In genomic region chr12:117968084-117968789, GRCh38 we compare ENCODE assay signal across 8 cellular contexts. TPM values are rescaled to one million over a fixed set of nuclear protein-coding genes. Genes with fewer than 3 reads are reported as not detected.
DNase-seq lines count a peak whose midpoint lies in the region; FAIRE-seq and TF ChIP-seq lines count a peak whose summit lies in the region.

No MANE protein-coding gene starts in this region.

- peaks cover 6% of the 10 kb centered on the region; the same call in 1 of the 2 replicates for H3K9me3 ChIP-seq in OCI-LY1 (ENCODE audit: low read length)
- H3K9me3 ChIP-seq in endothelial cell of umbilical vein (replicated peaks; ENCODE audit: control insufficient read depth, insufficient read depth, low read length): no peaks in the 10 kb centered on the region

- DNase-seq in NCI-H1092 treated with DMSO at 0.1 percent for 48 hours (lab: John Stamatoyannopoulos, UW) (peak; percentile 12), NCI-H1092 (lab: John Stamatoyannopoulos, UW) (no peak), endothelial cell of umbilical vein (ENCODE audit: low read depth, low spot score) (no peak), retina (peak; percentile 66), iPS-NIHi7 (ENCODE audit: extremely low spot score) (no peak), HEK293T (ENCODE audit: extremely low spot score) (no peak), NCI-H1048 (lab: John Stamatoyannopoulos, UW) (no peak)

- no peak overlapping the region for H3K27ac ChIP-seq in OCI-LY1 (ENCODE audit: low read depth, low read length, poor library complexity, severe bottlenecking)
- no peak overlapping the region for H3K27ac ChIP-seq in endothelial cell of umbilical vein (ENCODE audit: insufficient read depth, low read depth, low read length)

- intact Hi-C loops in endothelial cell of umbilical vein (cut with micrococcal nuclease): no loop called here

- H3F3A ChIP-seq in OCI-LY1 (ENCODE audit: insufficient read depth, low read length): no peaks in the 10 kb centered on the region

- no peak for FAIRE-seq in endothelial cell of umbilical vein (lab: Jason Lieb, UNC)

- no peaks in the 10 kb centered on the region for H3K9me2 ChIP-seq in OCI-LY1 (ENCODE audit: low read depth, low read length)

- no TSS peak for BruUV-seq in endothelial cell of umbilical vein (replicated peaks; lab: Mats Ljungman, UMichigan)

- H3K9ac ChIP-seq in OCI-LY1 (ENCODE audit: low read length) (peak overlapping the region; percentile 69), endothelial cell of umbilical vein (replicated peaks; ENCODE audit: extremely low read depth, insufficient read depth, low read length) (no peak overlapping the region)

- H3K9me1 ChIP-seq in endothelial cell of umbilical vein (replicated peaks; ENCODE audit: control insufficient read depth, extremely low read depth, insufficient read depth, low read length): no peaks in the 10 kb centered on the region

- no peaks in the 10 kb centered on the region for H3K36me3 ChIP-seq in OCI-LY1 (ENCODE audit: insufficient read depth, low read length)
- no peaks in the 10 kb centered on the region for H3K36me3 ChIP-seq in endothelial cell of umbilical vein (ENCODE audit: control insufficient read depth in 2 of 2, extremely low read depth in 1 of 2, insufficient read depth in 2 of 2, low read length in 2 of 2)

- H3K4me2 ChIP-seq in OCI-LY1 (ENCODE audit: low read length): peak overlapping the region; percentile 84
- no peak overlapping the region for H3K4me2 ChIP-seq in endothelial cell of umbilical vein (ENCODE audit: insufficient read depth, low read length)

- H4K20me1 ChIP-seq in OCI-LY1 (ENCODE audit: insufficient read depth, low read length): no peaks in the 10 kb centered on the region
- H4K20me1 ChIP-seq in endothelial cell of umbilical vein (replicated peaks; ENCODE audit: control insufficient read depth, extremely low read depth, insufficient read depth, low read length): no peaks in the 10 kb centered on the region

- TF ChIP-seq CTCF in OCI-LY1 (IDR thresholded peaks at IDR 0.05; ENCODE audit: low read length) (no peak), endothelial cell of umbilical vein (IDR thresholded peaks at IDR 0.05; ENCODE audit: extremely low read depth in 1 of 2, insufficient read depth in 1 of 2, low read depth in 1 of 2, low read length in 2 of 2) (no peak)

- dilution Hi-C loops in endothelial cell of umbilical vein (cut with MboI; ENCODE audit: extremely low pct_ligation_motif_present, low sequenced_read_pairs): no loop called here

- TF ChIP-seq POLR2A in endothelial cell of umbilical vein (IDR thresholded peaks at IDR 0.05; ENCODE audit: low read depth, low read length): no peak

- H3K4me1 ChIP-seq in OCI-LY1 (ENCODE audit: insufficient read depth, low read length, severe bottlenecking) (peaks cover 20% of the 10 kb centered on the region), endothelial cell of umbilical vein (ENCODE audit: control insufficient read depth, extremely low read depth, insufficient read depth, low read length) (no peaks in the 10 kb centered on the region)

- POLR2A ChIA-PET in endothelial cell of umbilical vein (lab: Charles Lee) (no interaction called here), HEK293T (lab: Yijun Ruan, JAX) (no interaction called here)

- H3K4me3 ChIP-seq in OCI-LY1 (ENCODE audit: low read depth, low read length, poor library complexity, severe bottlenecking) (peak overlapping the region; percentile 72), endothelial cell of umbilical vein (replicated peaks in 1 of 3; ENCODE audit: insufficient read depth in 1 of 3, low read depth in 1 of 3, low read length in 3 of 3) (no peak overlapping the region)

- H2AFZ ChIP-seq in OCI-LY1 (ENCODE audit: low read length) (0 out of 2 replicates have a peak overlapping the region, but pooled peaks have one; percentile 63), endothelial cell of umbilical vein (ENCODE audit: low read depth, low read length) (no peak overlapping the region)

- H3K79me2 ChIP-seq in OCI-LY1 (ENCODE audit: insufficient read depth, low read length) (no peaks in the 10 kb centered on the region), endothelial cell of umbilical vein (ENCODE audit: control insufficient read depth, insufficient read depth, low read length) (no peaks in the 10 kb centered on the region)

- peaks cover 5% of the 10 kb centered on the region for H3K27me3 ChIP-seq in OCI-LY1 (ENCODE audit: insufficient read depth, low read length)
- H3K27me3 ChIP-seq in endothelial cell of umbilical vein (ENCODE audit: control insufficient read depth in 2 of 2, insufficient read depth in 2 of 2, low read length in 2 of 2): peaks cover 17 to 20% of the 10 kb centered on the region in 2 experiments

- CTCF ChIA-PET in endothelial cell of umbilical vein (lab: Charles Lee) (no interaction called here), HEK293T (lab: Yijun Ruan, JAX) (no interaction called here)

TF ChIP-seq in endothelial cell of umbilical vein, 7 proteins besides CTCF, POLR2A, EP300 and RAD21:
- no peak for TF ChIP-seq JUN (IDR thresholded peaks at IDR 0.05; ENCODE audit: borderline replicate concordance, insufficient read depth, insufficient read length, low read depth)
- peak; percentile 17 for TF ChIP-seq EZH2 (IDR thresholded peaks at IDR 0.05; ENCODE audit: borderline replicate concordance, low read depth, low read length, severe bottlenecking)

TF ChIP-seq in HEK293T, 16 proteins besides CTCF, POLR2A, EP300 and RAD21:
- TF ChIP-seq LEF1 (IDR thresholded peaks at IDR 0.05; ENCODE audit: borderline replicate concordance): no peak
- no peak for TF ChIP-seq PKNOX1 (IDR thresholded peaks at IDR 0.05)
- TF ChIP-seq SP1 (IDR thresholded peaks at IDR 0.05): no peak
- no peak for TF ChIP-seq ZNF384 (IDR thresholded peaks at IDR 0.05)
- no peak for TF ChIP-seq BHLHE40 (IDR thresholded peaks at IDR 0.05; ENCODE audit: borderline replicate concordance)
- no peak for TF ChIP-seq FOXA1 (IDR thresholded peaks at IDR 0.05)
- no peak for TF ChIP-seq FOXM1 (IDR thresholded peaks at IDR 0.05; ENCODE audit: borderline replicate concordance)
- no peak for TF ChIP-seq TARDBP (IDR thresholded peaks at IDR 0.05)
- TF ChIP-seq HDGF (IDR thresholded peaks at IDR 0.05; ENCODE audit: borderline replicate concordance): no peak
- TF ChIP-seq L3MBTL2 (conservative IDR thresholded peaks at IDR 0.05): no peak
- no peak for TF ChIP-seq CTBP1 (IDR thresholded peaks at IDR 0.05; ENCODE audit: borderline replicate concordance)
- TF ChIP-seq ARNT (IDR thresholded peaks at IDR 0.05): no peak
- no peak for TF ChIP-seq ELF4 (IDR thresholded peaks at IDR 0.05)
- TF ChIP-seq NFRKB (IDR thresholded peaks at IDR 0.05): no peak
- no peak for TF ChIP-seq FOXK2 (IDR thresholded peaks at IDR 0.05)
- TF ChIP-seq SUZ12 (IDR thresholded peaks at IDR 0.05): no peak

RNA-seq across cellular contexts. Expression of gene KSR2, which starts 0.6 kb away (rescaled TPM):
- total RNA-seq in endothelial cell of umbilical vein: 5.2 and 6.6 TPM in 2 replicates
- 1.7 and 2.1 TPM in 2 replicates for polyA plus RNA-seq in endothelial cell of umbilical vein
- 2.1 and 2.6 TPM in 2 replicates for polyA plus RNA-seq in endothelial cell of umbilical vein (2011; cell fraction: cytosol; rRNA removed)
- polyA plus RNA-seq in endothelial cell of umbilical vein (2011; cell fraction: nucleus; rRNA removed): 8.0 and 8.9 TPM in 2 replicates
- polyA plus RNA-seq in endothelial cell of umbilical vein (2012): 3.1 and 5.8 TPM in 2 replicates
- 9.7 and 15.4 TPM in 2 replicates for polyA minus RNA-seq in endothelial cell of umbilical vein
- not detected for polyA minus RNA-seq in endothelial cell of umbilical vein (2011; cell fraction: cytosol; rRNA and poly(A)+ RNA removed)
- 31.1 and 36.1 TPM in 2 replicates for polyA minus RNA-seq in endothelial cell of umbilical vein (2011; cell fraction: nucleus; rRNA and poly(A)+ RNA removed)

RNA-seq across cellular contexts. Expression of gene RFC5, which starts 48.3 kb away (rescaled TPM):
- total RNA-seq in endothelial cell of umbilical vein: 23.3 and 24.8 TPM in 2 replicates
- 15.1 and 18.1 TPM in 2 replicates for polyA plus RNA-seq in endothelial cell of umbilical vein
- polyA plus RNA-seq in endothelial cell of umbilical vein (2011; cell fraction: cytosol; rRNA removed): 18.8 and 19.4 TPM in 2 replicates
- polyA plus RNA-seq in endothelial cell of umbilical vein (2011; cell fraction: nucleus; rRNA removed): 35.7 and 40.1 TPM in 2 replicates
- 13.2 and 22.0 TPM in 2 replicates for polyA plus RNA-seq in endothelial cell of umbilical vein (2012)
- polyA minus RNA-seq in endothelial cell of umbilical vein: 21.4 and 25.0 TPM in 2 replicates
- 34.7 TPM for polyA minus RNA-seq in endothelial cell of umbilical vein (2011; cell fraction: cytosol; rRNA and poly(A)+ RNA removed)
- polyA minus RNA-seq in endothelial cell of umbilical vein (2011; cell fraction: nucleus; rRNA and poly(A)+ RNA removed): 11.9 and 16.5 TPM in 2 replicates

Comparison
In these comparisons a context has a peak if more than half of its experiments do, and no peak if none do; other contexts are left out.
1. DNase-seq: peak in NCI-H1092 treated with DMSO at 0.1 percent for 48 hours (single experiment) and retina (single experiment); none in NCI-H1092 (single experiment), endothelial cell of umbilical vein (single experiment), iPS-NIHi7 (single experiment), HEK293T (single experiment) and NCI-H1048 (single experiment).